In genomic region chr12:4353785-4354208, GRCh38 we compare ENCODE assay signal across 8 cellular contexts. TPM values are rescaled to one million over a fixed set of nuclear protein-coding genes. Genes with fewer than 3 reads are reported as not detected.
DNase-seq lines count a peak whose midpoint lies in the region; ATAC-seq and TF ChIP-seq lines count a peak whose summit lies in the region.

No MANE protein-coding gene starts in this region.

- ATAC-seq in HG03025 (IDR thresholded peaks at IDR 0.05; ENCODE audit: low FRiP score, unreplicated experiment) (no peak), GM21737 (IDR thresholded peaks at IDR 0.05; ENCODE audit: unreplicated experiment) (no peak)

- no peaks in the 10 kb centered on the region for H3K9me3 Mint-ChIP-seq in CD14-positive monocyte

- H3K4me1 ChIP-seq in effector memory CD4-positive, alpha-beta T cell (ENCODE audit: control insufficient read depth, insufficient read depth, low read length, poor library complexity, severe bottlenecking) = no peaks in the 10 kb centered on the region

- no peaks in the 10 kb centered on the region for H3K9me3 ChIP-seq in effector memory CD4-positive, alpha-beta T cell (ENCODE audit: control insufficient read depth, low read length)

- no peak overlapping the region for H3K4me3 Mint-ChIP-seq in CD14-positive monocyte

- TF ChIP-seq CTCF in CD14-positive monocyte (IDR thresholded peaks at IDR 0.05) (peak; percentile 26), HFF-Myc (IDR thresholded peaks at IDR 0.05; ENCODE audit: low read depth, low read length, missing control alignments) (peak; percentile 39), retinal pigment epithelial cell (conservative IDR thresholded peaks at IDR 0.05; ENCODE audit: low read depth, low read length) (peak; percentile 58)

- no peak overlapping the region for H3K27ac ChIP-seq in effector memory CD4-positive, alpha-beta T cell (ENCODE audit: insufficient read depth, low read length, poor library complexity, severe bottlenecking)

- peaks cover 0 to 2% (median 0%) of the 10 kb centered on the region in 3 donors for H3K27me3 Mint-ChIP-seq in CD14-positive monocyte (ENCODE audit: low read depth in 3 of 3)

- no peaks in the 10 kb centered on the region for H3K4me1 Mint-ChIP-seq in CD14-positive monocyte

- peaks cover 9% of the 10 kb centered on the region for H3K36me3 ChIP-seq in effector memory CD4-positive, alpha-beta T cell (ENCODE audit: control insufficient read depth, insufficient read depth, low read length)

- H3K4me3 ChIP-seq in HFF-Myc (replicated peaks; ENCODE audit: low read depth, low read length) (no peak overlapping the region), retinal pigment epithelial cell (ENCODE audit: low read length) (no peak overlapping the region)
- no peak overlapping the region for H3K4me3 ChIP-seq in effector memory CD4-positive, alpha-beta T cell (ENCODE audit: insufficient read depth, low read depth, low read length, poor library complexity, severe bottlenecking)

- H3K27me3 ChIP-seq in effector memory CD4-positive, alpha-beta T cell (replicated peaks; ENCODE audit: control insufficient read depth, insufficient read depth, low read length, poor library complexity, severe bottlenecking) = no peaks in the 10 kb centered on the region

- peaks cover 52 to 54% of the 10 kb centered on the region in 2 donors for H3K36me3 Mint-ChIP-seq in CD14-positive monocyte

- no peak overlapping the region for H3K27ac Mint-ChIP-seq in CD14-positive monocyte

- DNase-seq in CD14-positive monocyte (ENCODE audit: low spot score) (no peak), HFF-Myc (ENCODE audit: extremely low read depth, low read depth) (no peak), retinal pigment epithelial cell (ENCODE audit: low read depth) (no peak), COLO829 (ENCODE audit: low spot score) (no peak)
- DNase-seq in activated CD4-positive, alpha-beta T cell treated with anti-CD3 and anti-CD28 coated beads for 4 hours = peak; percentile 9 to 24
- DNase-seq in effector memory CD4-positive, alpha-beta T cell = peak; percentile 20 to 35 (median 27)

- intact Hi-C loops in CD14-positive monocyte (cut with micrococcal nuclease) = no loop called here

RNA-seq across cellular contexts. Expression of gene FGF23, which starts 25.7 kb away (rescaled TPM):
- polyA plus RNA-seq in CD14-positive monocyte = not detected

RNA-seq across cellular contexts. Expression of gene TIGAR, which starts 32.8 kb away (rescaled TPM):
- 10 to 100 TPM; 11.0 to 16.0 TPM for polyA plus RNA-seq in CD14-positive monocyte

Comparison
In these comparisons a context has a peak if more than half of its experiments do, and no peak if none do; other contexts are left out.
1. DNase-seq: peak in activated CD4-positive, alpha-beta T cell treated with anti-CD3 and anti-CD28 coated beads for 4 hours (2 of 2) and effector memory CD4-positive, alpha-beta T cell (3 of 3); none in CD14-positive monocyte (single experiment), HFF-Myc (single experiment), retinal pigment epithelial cell (single experiment) and COLO829 (single experiment).
2. Peak in every context shown above with its lines, with median percentiles within 50 percentile points of each other: CTCF ChIP-seq.